In genomic region chr14:96198430-96199133, GRCh38 we compare ENCODE assay signal across 11 cellular contexts. TPM values are rescaled to one million over a fixed set of nuclear protein-coding genes. Genes with fewer than 3 reads are reported as not detected.
DNase-seq lines count a peak whose midpoint lies in the region; ATAC-seq and TF ChIP-seq lines count a peak whose summit lies in the region.
"Had no signal": no experiment of that assay in that cellular context is flagged by ENCODE, and none has a peak within 500 bp of the region (broad histone marks: within the 10 kb centered on the region; RNA-seq: fewer than 3 reads in every experiment).

No MANE protein-coding gene starts in this region.

- H3K36me3 Mint-ChIP-seq in CD4-positive, alpha-beta memory T cell, result no peaks in the 10 kb centered on the region
- no peaks in the 10 kb centered on the region for H3K36me3 Mint-ChIP-seq in GM23338 (ENCODE audit: low read depth)
- H3K36me3 Mint-ChIP-seq in activated naive CD4-positive, alpha-beta T cell treated with anti-CD3 and anti-CD28 coated beads, Interleukin-2, amount 50 U/mL, for 72 hours, result no peaks in the 10 kb centered on the region
- H3K36me3 Mint-ChIP-seq: natural killer cell had no signal

- peak overlapping the region in 4 of 7 donors; percentile 19 to 78 (median 50) for H3K27ac Mint-ChIP-seq in CD4-positive, alpha-beta memory T cell
- H3K27ac Mint-ChIP-seq in GM23338, result no peak overlapping the region
- H3K27ac Mint-ChIP-seq in activated naive CD4-positive, alpha-beta T cell treated with anti-CD3 and anti-CD28 coated beads, Interleukin-2, amount 50 U/mL, for 72 hours, result peak overlapping the region; percentile 56 to 90
- H3K27ac Mint-ChIP-seq: natural killer cell had no signal

- H3K79me2 ChIP-seq in GM23338 (replicated peaks; ENCODE audit: insufficient read depth), result no peaks in the 10 kb centered on the region

- H2AFZ ChIP-seq in GM23338, result 0 out of 2 replicates have a peak overlapping the region, but pooled peaks have one; percentile 70

- peaks cover 7 to 23% (median 18%) of the 10 kb centered on the region in 4 donors for H3K4me1 Mint-ChIP-seq in CD4-positive, alpha-beta memory T cell
- peaks cover 13% of the 10 kb centered on the region for H3K4me1 Mint-ChIP-seq in GM23338

- H3K9me3 Mint-ChIP-seq in CD4-positive, alpha-beta memory T cell, result peaks cover 0 to 8% (median 2%) of the 10 kb centered on the region in 8 donors
- H3K9me3 Mint-ChIP-seq in GM23338, result no peaks in the 10 kb centered on the region
- peaks cover 0 to 9% of the 10 kb centered on the region in 2 donors for H3K9me3 Mint-ChIP-seq in activated naive CD4-positive, alpha-beta T cell treated with anti-CD3 and anti-CD28 coated beads, Interleukin-2, amount 50 U/mL, for 72 hours
- H3K9me3 Mint-ChIP-seq: natural killer cell had no signal

- POLR2A ChIA-PET in CD4-positive, alpha-beta memory T cell (lab: Charles Lee; ENCODE audit: partially characterized antibody), result no interaction called here

- TF ChIP-seq POLR2A in lower leg skin (IDR thresholded peaks at IDR 0.05), result no peak

- CTCF ChIA-PET in CD4-positive, alpha-beta memory T cell (lab: Charles Lee; ENCODE audit: partially characterized antibody), result no interaction called here

- H3K36me3 ChIP-seq in CD4-positive, alpha-beta memory T cell (ENCODE audit: insufficient read depth, low read length), result no peaks in the 10 kb centered on the region
- no peaks in the 10 kb centered on the region for H3K36me3 ChIP-seq in GM23338 (ENCODE audit: insufficient read depth)
- no peaks in the 10 kb centered on the region for H3K36me3 ChIP-seq in mesodermal cell (ENCODE audit: control insufficient read depth, insufficient read depth, low read length)

- ATAC-seq in GM23338 (peak; percentile 56), GM18907 (IDR thresholded peaks at IDR 0.05; ENCODE audit: unreplicated experiment) (no peak), HG02798 (IDR thresholded peaks at IDR 0.05; ENCODE audit: poor library complexity, unreplicated experiment) (no peak)
- ATAC-seq in activated naive CD4-positive, alpha-beta T cell treated with anti-CD3 and anti-CD28 coated beads, Interleukin-2, amount 50 U/mL, for 72 hours, result peak; percentile 33 to 60
- ATAC-seq: natural killer cell had no signal

- H3K9me3 ChIP-seq in CD4-positive, alpha-beta memory T cell (ENCODE audit: control insufficient read depth in 1 of 2, low read length in 2 of 2), result no peaks in the 10 kb centered on the region
- no peaks in the 10 kb centered on the region for H3K9me3 ChIP-seq in mesodermal cell (ENCODE audit: control insufficient read depth, low read length)

- peaks cover 4% of the 10 kb centered on the region for H3K4me1 ChIP-seq in CD4-positive, alpha-beta memory T cell (ENCODE audit: insufficient read depth, low read length)
- H3K4me1 ChIP-seq in GM23338 (ENCODE audit: insufficient read depth) (no peaks in the 10 kb centered on the region; the same call in 1 of the 2 replicates), mesodermal cell (ENCODE audit: control insufficient read depth, insufficient read depth, low read length, poor library complexity, severe bottlenecking) (peaks cover 20% of the 10 kb centered on the region)

- TF ChIP-seq CTCF in GM23338 (conservative IDR thresholded peaks at IDR 0.05; ENCODE audit: low read depth in 2 of 2), result no peak
- TF ChIP-seq CTCF in lower leg skin (IDR thresholded peaks at IDR 0.05), result no peak

- H3K4me2 ChIP-seq in GM23338, result no peak overlapping the region

- H3K27ac ChIP-seq in CD4-positive, alpha-beta memory T cell (ENCODE audit: low read depth, low read length), result no peak overlapping the region
- H3K27ac ChIP-seq in GM23338 (ENCODE audit: low read depth) (no peak overlapping the region), mesodermal cell (ENCODE audit: low read depth, low read length, severe bottlenecking) (peak overlapping the region; percentile 11)

- DNase-seq in CD4-positive, alpha-beta memory T cell, result peak in 3 of 5 donors; percentile 4 to 14 (median 5)
- DNase-seq in GM23338 (ENCODE audit: low spot score) (no peak), lower leg skin (ENCODE audit: low spot score in 2 of 2) (no peak), T1000 (lab: John Stamatoyannopoulos, UW) (no peak)
- no peak for DNase-seq in activated naive CD4-positive, alpha-beta T cell treated with anti-CD3 and anti-CD28 coated beads, Interleukin-2, amount 50 U/mL, for 72 hours (ENCODE audit: low spot score in 2 of 2)
- DNase-seq: natural killer cell, NCI-H510A had no signal

- no peak overlapping the region for H3K4me3 ChIP-seq in CD4-positive, alpha-beta memory T cell (ENCODE audit: low read length in 2 of 2)
- no peak overlapping the region for H3K4me3 ChIP-seq in GM23338
- no peak overlapping the region for H3K4me3 ChIP-seq in mesodermal cell (ENCODE audit: extremely low read depth, insufficient read depth, low read length, poor library complexity, severe bottlenecking)
- H3K4me3 ChIP-seq in lower leg skin (ENCODE audit: low read depth, poor library complexity, severe bottlenecking), result no peak overlapping the region

- no peaks in the 10 kb centered on the region for H3K27me3 ChIP-seq in CD4-positive, alpha-beta memory T cell (ENCODE audit: insufficient read depth, low read length)
- peaks cover 6% of the 10 kb centered on the region; the same call in 1 of the 2 replicates for H3K27me3 ChIP-seq in GM23338 (ENCODE audit: insufficient read depth)

- WGBS in mesodermal cell (ENCODE audit: insufficient coverage in 2 of 2), 2 experiments, result 78 to 81% methylated on average over 6 to 8 of the region's 9 CpGs
- 40 to 46% methylated on average over 9 of the region's 9 CpGs for WGBS in lower leg skin, 2 donors

- intact Hi-C loops in CD4-positive, alpha-beta memory T cell (cut with micrococcal nuclease), result no loop called here
- intact Hi-C loops in lower leg skin (cut with DNase I; ENCODE audit: low total_unique reads), result no loop called here

- peaks cover 10 to 11% of the 10 kb centered on the region in 2 donors for H3K27me3 Mint-ChIP-seq in CD4-positive, alpha-beta memory T cell
- peaks cover 14% of the 10 kb centered on the region for H3K27me3 Mint-ChIP-seq in GM23338 (ENCODE audit: insufficient read depth, low read depth, poor library complexity)

- H4K20me1 ChIP-seq in GM23338 (replicated peaks; ENCODE audit: insufficient read depth), result no peaks in the 10 kb centered on the region

- H3K4me3 Mint-ChIP-seq in CD4-positive, alpha-beta memory T cell, result peak overlapping the region; percentile 25 to 75 (median 62)
- H3K4me3 Mint-ChIP-seq in GM23338, result no peak overlapping the region
- H3K4me3 Mint-ChIP-seq: natural killer cell had no signal

- 0 out of 2 replicates have a peak, but pooled peaks cover 3% of the 10 kb centered on the region for H3K9me2 ChIP-seq in GM23338 (ENCODE audit: insufficient read depth)

- no peaks in the 10 kb centered on the region for H3F3A ChIP-seq in GM23338 (replicated peaks; ENCODE audit: low read depth)

TF ChIP-seq in GM23338, 12 proteins besides CTCF, POLR2A, EP300 and RAD21 (continues in another document):
- TF ChIP-seq CREB1 (CRISPR knock-in tag; IDR thresholded peaks at IDR 0.05; ENCODE audit: low read depth) (no peak), EZH2 (IDR thresholded peaks at IDR 0.05; ENCODE audit: low read depth, unreplicated experiment) (no peak), POLR2AphosphoS5 (IDR thresholded peaks at IDR 0.05; ENCODE audit: low read depth) (no peak), ETS1 (IDR thresholded peaks at IDR 0.05) (no peak)

RNA-seq across cellular contexts. Expression of gene BDKRB2, which starts 6.1 kb away (rescaled TPM):
- total RNA-seq in CD4-positive, alpha-beta memory T cell, result not detected
- not detected for polyA plus RNA-seq in CD4-positive, alpha-beta memory T cell
- total RNA-seq in GM23338 (2014; rRNA removed; shearing (Covaris generic)), result 0.14 and 0.54 TPM in 2 replicates
- 0.07 and 0.21 TPM in 2 replicates for polyA plus RNA-seq in GM23338 (2016; fragmentation: Nextera tagmentation; extraction: Ambion mirVana)
- total RNA-seq in activated naive CD4-positive, alpha-beta T cell treated with anti-CD3 and anti-CD28 coated beads, Interleukin-2, amount 50 U/mL, for 72 hours, result under 1 TPM in 1 of 2 donors, not detected in 1; 0.08 TPM
- 1.8 TPM for polyA plus RNA-seq in mesodermal cell (2013, experiment 1 of 2)
- 2.1 TPM for polyA plus RNA-seq in mesodermal cell (2013, experiment 2 of 2)
- total RNA-seq in lower leg skin, result 10 to 100 TPM in 2 of 4 donors, 1 to 10 TPM in 2; 8.3 to 14.8 (median 9.4) TPM
- total RNA-seq: natural killer cell; T-helper 1 cell treated with Interleukin-12 subunit alpha and Interleukin-12 subunit beta and Interleukin-4 antibody, amounts not matched to agents 30 ng/mL and 1 ng/mL, for 36 hours had no signal

RNA-seq across cellular contexts. Expression of gene BDKRB1, which starts 57.4 kb away (rescaled TPM):
- total RNA-seq in CD4-positive, alpha-beta memory T cell, result not detected
- not detected for polyA plus RNA-seq in CD4-positive, alpha-beta memory T cell
- total RNA-seq in GM23338 (2014; rRNA removed; shearing (Covaris generic)), result not detected in 2 replicates
- polyA plus RNA-seq in GM23338 (2016; fragmentation: Nextera tagmentation; extraction: Ambion mirVana), result not detected in 2 replicates
- not detected for total RNA-seq in activated naive CD4-positive, alpha-beta T cell treated with anti-CD3 and anti-CD28 coated beads, Interleukin-2, amount 50 U/mL, for 72 hours
- 0.44 TPM for polyA plus RNA-seq in mesodermal cell (2013, experiment 1 of 2)
- polyA plus RNA-seq in mesodermal cell (2013, experiment 2 of 2), result 0.71 TPM
- total RNA-seq in lower leg skin, result 1 to 10 TPM in 3 of 4 donors, under 1 TPM in 1; 0.91 to 5.4 (median 1.8) TPM
- total RNA-seq: natural killer cell; T-helper 1 cell treated with Interleukin-12 subunit alpha and Interleukin-12 subunit beta and Interleukin-4 antibody, amounts not matched to agents 30 ng/mL and 1 ng/mL, for 36 hours had no signal

Comparison
In these comparisons a context has a peak if more than half of its experiments do, and no peak if none do; other contexts are left out.
1. DNase-seq: peak in CD4-positive, alpha-beta memory T cell (3 of 5); none in GM23338 (single experiment), activated naive CD4-positive, alpha-beta T cell treated with anti-CD3 and anti-CD28 coated beads, Interleukin-2, amount 50 U/mL, for 72 hours (0 of 2), lower leg skin (0 of 2) and T1000 (single experiment).
2. ATAC-seq: peak in GM23338 (single experiment) and activated naive CD4-positive, alpha-beta T cell treated with anti-CD3 and anti-CD28 coated beads, Interleukin-2, amount 50 U/mL, for 72 hours (2 of 2); none in GM18907 (single experiment) and HG02798 (single experiment).